Comparison of ENCODE assay signal across 14 cellular contexts in the genomic region with DNA sequence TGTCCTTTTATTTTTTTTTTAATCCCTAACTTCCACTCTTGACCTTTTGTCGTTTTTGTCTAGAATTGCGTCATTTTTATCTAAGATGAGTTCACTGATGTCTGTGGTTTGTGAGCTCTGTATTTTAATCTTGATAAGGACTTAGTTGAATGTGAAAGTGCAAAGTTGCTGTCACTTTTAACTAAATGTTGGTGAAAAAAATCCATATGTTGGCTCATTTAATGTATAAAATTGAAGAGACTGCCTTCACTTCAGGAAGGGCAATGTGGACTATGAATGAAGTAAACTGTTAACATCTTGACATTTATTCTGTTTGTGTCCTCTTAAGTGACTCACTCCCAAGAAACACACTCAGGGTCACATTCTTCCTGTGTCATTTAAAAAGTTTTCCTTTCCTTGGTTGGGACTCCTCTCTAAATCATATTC.
DNase-seq lines count a peak whose midpoint lies in the region; ATAC-seq and TF ChIP-seq lines count a peak whose summit lies in the region.
"Had no signal": no experiment of that assay in that cellular context is flagged by ENCODE, and none has a peak within 500 bp of the region (broad histone marks: within the 10 kb centered on the region; RNA-seq: fewer than 3 reads in every experiment).

No MANE protein-coding gene starts in this region.

- H3K27ac Mint-ChIP-seq in GM23338 = peak overlapping the region; percentile 33
- H3K27ac Mint-ChIP-seq: activated CD8-positive, alpha-beta T cell treated with anti-CD3 and anti-CD28 coated beads for 36 hours; immature natural killer cell had no signal

- no peaks in the 10 kb centered on the region for H3K9me3 Mint-ChIP-seq in GM23338
- H3K9me3 Mint-ChIP-seq: activated CD8-positive, alpha-beta T cell treated with anti-CD3 and anti-CD28 coated beads for 36 hours; immature natural killer cell had no signal

- H3K9me3 ChIP-seq in muscle layer of duodenum (ENCODE audit: control insufficient read depth in 1 of 2, low read length in 2 of 2) (no peaks in the 10 kb centered on the region), neuronal stem cell (replicated peaks in 1 of 2; ENCODE audit: control insufficient read depth in 2 of 2, insufficient read depth in 1 of 2, low read depth in 1 of 2, low read length in 2 of 2) (no peaks in the 10 kb centered on the region)
- H3K9me3 ChIP-seq: BLaER1 treated with 17β-estradiol and CSF1 and Interleukin-3, amounts not matched to agents 10 nM and 100 nM; suprapubic skin had no signal

- no peak overlapping the region for H2BK12ac ChIP-seq in neuronal stem cell (ENCODE audit: low read length)

- peaks cover 19% of the 10 kb centered on the region for H3K4me1 Mint-ChIP-seq in GM23338

- H3K9me2 ChIP-seq in GM23338 (ENCODE audit: insufficient read depth) = no peaks in the 10 kb centered on the region

- H2BK15ac ChIP-seq in neuronal stem cell (ENCODE audit: low read length) = no peak overlapping the region

- no peak overlapping the region for H4K91ac ChIP-seq in neuronal stem cell (ENCODE audit: low read depth, low read length, poor library complexity)

- TF ChIP-seq CTCF in GM23338 (conservative IDR thresholded peaks at IDR 0.05; ENCODE audit: low read depth in 2 of 2) = no peak
- TF ChIP-seq CTCF in coronary artery (IDR thresholded peaks at IDR 0.05) = no peak

- no peaks in the 10 kb centered on the region for H4K20me1 ChIP-seq in GM23338 (replicated peaks; ENCODE audit: insufficient read depth)
- H4K20me1 ChIP-seq: BLaER1 treated with 17β-estradiol and CSF1 and Interleukin-3, amounts not matched to agents 10 nM and 100 nM had no signal

- H3K36me3 ChIP-seq in GM23338 (ENCODE audit: insufficient read depth) = no peaks in the 10 kb centered on the region
- peaks cover 5 to 6% of the 10 kb centered on the region in 2 donors for H3K36me3 ChIP-seq in muscle layer of duodenum (ENCODE audit: control insufficient read depth in 1 of 2, insufficient read depth in 2 of 2, low read length in 2 of 2)
- peaks cover 0 to 6% of the 10 kb centered on the region in 2 donors for H3K36me3 ChIP-seq in neuronal stem cell (replicated peaks in 1 of 2; ENCODE audit: control insufficient read depth in 2 of 2, insufficient read depth in 2 of 2, low read length in 2 of 2)
- H3K36me3 ChIP-seq: BLaER1 treated with 17β-estradiol and CSF1 and Interleukin-3, amounts not matched to agents 10 nM and 100 nM; suprapubic skin had no signal

- DNase-seq in GM23338 (ENCODE audit: low spot score) = no peak
- DNase-seq in NCI-H460 (ENCODE audit: extremely low read depth, low read depth) = peak; percentile 59
- no peak for DNase-seq in coronary artery (ENCODE audit: low spot score)
- no peak for DNase-seq in neuronal stem cell (ENCODE audit: low spot score)
- no peak for DNase-seq in sciatic nerve (ENCODE audit: low spot score)
- DNase-seq in NCI-H1092 (lab: John Stamatoyannopoulos, UW) = no peak
- no peak for DNase-seq in NCI-H748 (lab: John Stamatoyannopoulos, UW; ENCODE audit: unreplicated experiment)
- DNase-seq: activated CD8-positive, alpha-beta T cell treated with anti-CD3 and anti-CD28 coated beads for 36 hours; activated gamma-delta T cell treated with Interleukin-2 at 50 U/mL for 16 hours; immature natural killer cell; T-helper 9 cell had no signal

- no peak overlapping the region for H2BK120ac ChIP-seq in neuronal stem cell (ENCODE audit: low read depth, low read length)

- no peaks in the 10 kb centered on the region for H3F3A ChIP-seq in GM23338 (replicated peaks; ENCODE audit: low read depth)

- no peaks in the 10 kb centered on the region for H3K79me1 ChIP-seq in neuronal stem cell (ENCODE audit: low read depth, low read length)

- H3K4me3 Mint-ChIP-seq in GM23338 = no peak overlapping the region
- H3K4me3 Mint-ChIP-seq: activated CD8-positive, alpha-beta T cell treated with anti-CD3 and anti-CD28 coated beads for 36 hours; immature natural killer cell had no signal

- no peak overlapping the region for H3K14ac ChIP-seq in neuronal stem cell (ENCODE audit: low read length)

- H3K4me1 ChIP-seq in GM23338 (ENCODE audit: insufficient read depth) = peaks cover 14% of the 10 kb centered on the region; the same call in 1 of the 2 replicates
- peaks cover 0 to 16% of the 10 kb centered on the region in 2 donors for H3K4me1 ChIP-seq in muscle layer of duodenum (ENCODE audit: control insufficient read depth in 1 of 2, insufficient read depth in 2 of 2, low read length in 2 of 2)
- H3K4me1 ChIP-seq in neuronal stem cell (ENCODE audit: control insufficient read depth in 2 of 2, insufficient read depth in 1 of 2, low read depth in 1 of 2, low read length in 2 of 2) = peaks cover 0 to 5% of the 10 kb centered on the region in 2 donors

- no peak overlapping the region for H3K4me3 ChIP-seq in GM23338
- H3K4me3 ChIP-seq in coronary artery = no peak overlapping the region
- H3K4me3 ChIP-seq in muscle layer of duodenum (ENCODE audit: low read depth in 1 of 2, low read length in 2 of 2) = no peak overlapping the region
- H3K4me3 ChIP-seq in neuronal stem cell (ENCODE audit: low read length in 2 of 2) = no peak overlapping the region
- H3K4me3 ChIP-seq: BLaER1 treated with 17β-estradiol and CSF1 and Interleukin-3, amounts not matched to agents 10 nM and 100 nM; suprapubic skin had no signal

- no peaks in the 10 kb centered on the region for H3K27me3 Mint-ChIP-seq in GM23338 (ENCODE audit: insufficient read depth, low read depth, poor library complexity)

- H3K27ac ChIP-seq in GM23338 (ENCODE audit: low read depth) (no peak overlapping the region), coronary artery (peak overlapping the region; percentile 64 to 85), muscle layer of duodenum (ENCODE audit: low read length) (peak overlapping the region; percentile 48), neuronal stem cell (replicated peaks; ENCODE audit: low read length) (no peak overlapping the region)
- H3K27ac ChIP-seq: BLaER1 treated with 17β-estradiol and CSF1 and Interleukin-3, amounts not matched to agents 10 nM and 100 nM had no signal

- H3K9ac ChIP-seq in neuronal stem cell (ENCODE audit: low read depth, low read length, poor library complexity) = no peak overlapping the region
- H3K9ac ChIP-seq: BLaER1 treated with 17β-estradiol and CSF1 and Interleukin-3, amounts not matched to agents 10 nM and 100 nM had no signal

- H3K23ac ChIP-seq in neuronal stem cell (ENCODE audit: low read depth, low read length, poor library complexity) = no peak overlapping the region

- no peak overlapping the region for H4K8ac ChIP-seq in neuronal stem cell (ENCODE audit: low read depth, low read length)

- no peaks in the 10 kb centered on the region for H3K36me3 Mint-ChIP-seq in GM23338 (ENCODE audit: low read depth)
- H3K36me3 Mint-ChIP-seq: immature natural killer cell had no signal

- no peak overlapping the region for H2AFZ ChIP-seq in GM23338
- no peak overlapping the region for H2AFZ ChIP-seq in neuronal stem cell (ENCODE audit: low read length)

- no peak for ATAC-seq in GM23338
- ATAC-seq in sciatic nerve = no peak
- ATAC-seq: activated CD8-positive, alpha-beta T cell treated with anti-CD3 and anti-CD28 coated beads for 36 hours had no signal

- no peak overlapping the region for H3K4ac ChIP-seq in neuronal stem cell (ENCODE audit: low read length)

- no peak overlapping the region for H3K4me2 ChIP-seq in GM23338
- H3K4me2 ChIP-seq in neuronal stem cell (ENCODE audit: insufficient read depth, low read length, poor library complexity, severe bottlenecking) = no peak overlapping the region

- no peak overlapping the region for H3K18ac ChIP-seq in neuronal stem cell (ENCODE audit: low read length)

- H2AK5ac ChIP-seq in neuronal stem cell (ENCODE audit: low read depth, low read length) = no peak overlapping the region

- no CpG with 5 or more reads among the region's 2 CpGs for WGBS in neuronal stem cell (ENCODE audit: extremely low coverage in 2 of 2, insufficient read length in 2 of 2, insufficient replicate concordance in 1 of 2), 2 donors

- no peaks in the 10 kb centered on the region for H3K79me2 ChIP-seq in GM23338 (replicated peaks; ENCODE audit: insufficient read depth)

- H2BK5ac ChIP-seq in neuronal stem cell (ENCODE audit: low read length) = no peak overlapping the region

- intact Hi-C loops in sciatic nerve (cut with DNase I) = no loop called here

- H3K27me3 ChIP-seq in GM23338 (ENCODE audit: insufficient read depth) = no peaks in the 10 kb centered on the region
- no peaks in the 10 kb centered on the region for H3K27me3 ChIP-seq in muscle layer of duodenum (ENCODE audit: low read depth, low read length)
- H3K27me3 ChIP-seq in neuronal stem cell (ENCODE audit: control insufficient read depth in 3 of 3, insufficient read depth in 3 of 3, low read depth in 1 of 3, low read length in 3 of 3) = no peaks in the 10 kb centered on the region
- H3K27me3 ChIP-seq: BLaER1 treated with 17β-estradiol and CSF1 and Interleukin-3, amounts not matched to agents 10 nM and 100 nM; suprapubic skin had no signal

TF ChIP-seq in GM23338, 12 proteins besides CTCF, POLR2A, EP300 and RAD21 (continues in another document):
- no peak for TF ChIP-seq EZH2 (IDR thresholded peaks at IDR 0.05; ENCODE audit: low read depth, unreplicated experiment)
- TF ChIP-seq JUNB (IDR thresholded peaks at IDR 0.05; ENCODE audit: unreplicated experiment) = no peak
- TF ChIP-seq ZNF331 (CRISPR knock-in tag; IDR thresholded peaks at IDR 0.05; ENCODE audit: low read depth) = no peak
- no peak for TF ChIP-seq STAT1 (IDR thresholded peaks at IDR 0.05; ENCODE audit: unreplicated experiment)
- TF ChIP-seq POLR2AphosphoS5 (IDR thresholded peaks at IDR 0.05; ENCODE audit: low read depth) = no peak
- TF ChIP-seq, protein P1, sequence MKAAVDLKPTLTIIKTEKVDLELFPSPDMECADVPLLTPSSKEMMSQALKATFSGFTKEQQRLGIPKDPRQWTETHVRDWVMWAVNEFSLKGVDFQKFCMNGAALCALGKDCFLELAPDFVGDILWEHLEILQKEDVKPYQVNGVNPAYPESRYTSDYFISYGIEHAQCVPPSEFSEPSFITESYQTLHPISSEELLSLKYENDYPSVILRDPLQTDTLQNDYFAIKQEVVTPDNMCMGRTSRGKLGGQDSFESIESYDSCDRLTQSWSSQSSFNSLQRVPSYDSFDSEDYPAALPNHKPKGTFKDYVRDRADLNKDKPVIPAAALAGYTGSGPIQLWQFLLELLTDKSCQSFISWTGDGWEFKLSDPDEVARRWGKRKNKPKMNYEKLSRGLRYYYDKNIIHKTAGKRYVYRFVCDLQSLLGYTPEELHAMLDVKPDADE (IDR thresholded peaks at IDR 0.05) = no peak

Comparison
In these comparisons a context has a peak if more than half of its experiments do, and no peak if none do; other contexts are left out.
1. H3K27ac ChIP-seq: peak in coronary artery (2 of 2) and muscle layer of duodenum (single experiment); none in GM23338 (single experiment) and neuronal stem cell (single experiment).